17 cellular contexts compared by ENCODE assay signal in genomic region chr17:47721725-47722124, GRCh38. TPM values are rescaled to one million over a fixed set of nuclear protein-coding genes. Genes with fewer than 3 reads are reported as not detected.
A peak's percentile ranks its signal among the peaks of the same experiment; 100 is the strongest.
DNase-seq lines count a peak whose midpoint lies in the region; ATAC-seq and TF ChIP-seq lines count a peak whose summit lies in the region.
"Had no signal": no experiment of that assay in that cellular context is flagged by ENCODE, and none has a peak within 500 bp of the region (broad histone marks: within the 10 kb centered on the region; RNA-seq: fewer than 3 reads in every experiment).

No MANE protein-coding gene starts in this region.

- H3K36me3 ChIP-seq in PC-3 (ENCODE audit: low read depth, low read length) = no peaks in the 10 kb centered on the region
- H3K36me3 ChIP-seq in Karpas-422 (ENCODE audit: insufficient read depth, low read length) = no peaks in the 10 kb centered on the region
- H3K36me3 ChIP-seq: brain microvascular endothelial cell, esophagus muscularis mucosa, SJCRH30 had no signal

- intact Hi-C loops in activated naive CD4-positive, alpha-beta T cell treated with anti-CD3 and anti-CD28 coated beads for 36 hours (cut with micrococcal nuclease) = loop anchor here (1.0 to 10.0 kb wide), 6 partner anchors 12 to 517 kb away; partner anchors contain the start of genes KPNB1, MYL4 and TBX21
- intact Hi-C loops in PC-3 (cut with micrococcal nuclease) = no loop called here

- TF ChIP-seq CTCF in PC-3 (conservative IDR thresholded peaks at IDR 0.05; ENCODE audit: low read depth, low read length) = no peak

- H3K27me3 Mint-ChIP-seq in activated naive CD4-positive, alpha-beta T cell treated with anti-CD3 and anti-CD28 coated beads for 36 hours (ENCODE audit: low read depth) = no peaks in the 10 kb centered on the region
- no peaks in the 10 kb centered on the region for H3K27me3 Mint-ChIP-seq in central memory CD8-positive, alpha-beta T cell

- H4K20me1 ChIP-seq in PC-3 (ENCODE audit: low read length) = no peaks in the 10 kb centered on the region
- H4K20me1 ChIP-seq in Karpas-422 (ENCODE audit: insufficient read depth, low read depth, low read length) = no peaks in the 10 kb centered on the region

- H3K36me3 Mint-ChIP-seq in activated naive CD4-positive, alpha-beta T cell treated with anti-CD3 and anti-CD28 coated beads for 36 hours (ENCODE audit: low read depth) = no peaks in the 10 kb centered on the region
- H3K36me3 Mint-ChIP-seq in central memory CD8-positive, alpha-beta T cell (ENCODE audit: insufficient read depth) = no peaks in the 10 kb centered on the region
- H3K36me3 Mint-ChIP-seq: naive thymus-derived CD8-positive, alpha-beta T cell had no signal

- H3K4me1 Mint-ChIP-seq in activated naive CD4-positive, alpha-beta T cell treated with anti-CD3 and anti-CD28 coated beads for 36 hours (ENCODE audit: low read depth) = peaks cover 96% of the 10 kb centered on the region
- H3K4me1 Mint-ChIP-seq in central memory CD8-positive, alpha-beta T cell = peaks cover 79% of the 10 kb centered on the region

- BruUV-seq in PC-3 (replicated peaks; lab: Mats Ljungman, UMichigan) = no TSS peak

- H3K79me2 ChIP-seq in PC-3 (ENCODE audit: low read length) (no peaks in the 10 kb centered on the region), Karpas-422 (ENCODE audit: low read length) (no peaks in the 10 kb centered on the region)

- no peak for DNase-seq in activated naive CD4-positive, alpha-beta T cell treated with anti-CD3 and anti-CD28 coated beads for 36 hours
- DNase-seq in activated naive CD4-positive, alpha-beta T cell treated with anti-CD3 and anti-CD28 coated beads, Interleukin-2, amount 50 U/mL, for 16 hours = no peak
- no peak for DNase-seq in PC-3
- DNase-seq in central memory CD8-positive, alpha-beta T cell (ENCODE audit: low spot score in 2 of 2) = no peak
- DNase-seq in stimulated activated naive CD8-positive, alpha-beta T cell treated with anti-CD3 and anti-CD28 coated beads, Interleukin-15, Interleukin-2, amounts not matched to agents 100 U/mL and 50 U/mL, for 24 hours = peak; percentile 36
- no peak for DNase-seq in Karpas-422
- DNase-seq: brain microvascular endothelial cell, NCI-H146 had no signal

- peak overlapping the region; percentile 100 for H3K27ac Mint-ChIP-seq in activated naive CD4-positive, alpha-beta T cell treated with anti-CD3 and anti-CD28 coated beads for 36 hours
- H3K27ac Mint-ChIP-seq in central memory CD8-positive, alpha-beta T cell (ENCODE audit: low read depth) = peak overlapping the region; percentile 70

- H3K4me2 ChIP-seq in PC-3 (ENCODE audit: low read length) (peak overlapping the region; percentile 64), Karpas-422 (ENCODE audit: low read depth, low read length, poor library complexity, severe bottlenecking) (no peak overlapping the region)

- POLR2A ChIA-PET in PC-3 (lab: Charles Lee; ENCODE audit: unreplicated experiment) = no interaction called here

- peak overlapping the region; percentile 62 for H3K4me3 Mint-ChIP-seq in activated naive CD4-positive, alpha-beta T cell treated with anti-CD3 and anti-CD28 coated beads for 36 hours
- H3K4me3 Mint-ChIP-seq in central memory CD8-positive, alpha-beta T cell = peak overlapping the region; percentile 56

- H3K4me3 ChIP-seq in PC-3 (ENCODE audit: low read length) (no peak overlapping the region), Karpas-422 (ENCODE audit: low read length) (no peak overlapping the region)
- H3K4me3 ChIP-seq: esophagus muscularis mucosa, SJCRH30 had no signal

- no peaks in the 10 kb centered on the region for H3F3A ChIP-seq in PC-3 (ENCODE audit: low read length, unreplicated experiment)

- H3K9ac ChIP-seq in PC-3 (ENCODE audit: low read length) (no peak overlapping the region), Karpas-422 (ENCODE audit: low read length) (no peak overlapping the region)

- H3K9me3 ChIP-seq in PC-3 (ENCODE audit: low read length) (no peaks in the 10 kb centered on the region), Karpas-422 (ENCODE audit: low read length) (no peaks in the 10 kb centered on the region)
- H3K9me3 ChIP-seq: esophagus muscularis mucosa, SJCRH30 had no signal

- CTCF ChIA-PET in activated naive CD4-positive, alpha-beta T cell treated with anti-CD3 and anti-CD28 coated beads for 36 hours (lab: Charles Lee) = interaction anchor here (2.9 to 8.1 kb wide), 2 partner anchors 10 to 24 kb away, joined by 16 to 44 read pairs; partner anchors contain the start of gene TBX21
- CTCF ChIA-PET in PC-3 (lab: Charles Lee) = no interaction called here

- H2AFZ ChIP-seq in PC-3 (ENCODE audit: low read length) = no peak overlapping the region; the same call in 1 of the 2 replicates
- no peak overlapping the region for H2AFZ ChIP-seq in Karpas-422 (ENCODE audit: low read length)

- no peaks in the 10 kb centered on the region for H3K9me3 Mint-ChIP-seq in activated naive CD4-positive, alpha-beta T cell treated with anti-CD3 and anti-CD28 coated beads for 36 hours
- no peaks in the 10 kb centered on the region for H3K9me3 Mint-ChIP-seq in central memory CD8-positive, alpha-beta T cell
- H3K9me3 Mint-ChIP-seq: naive thymus-derived CD8-positive, alpha-beta T cell had no signal

- H3K27ac ChIP-seq in PC-3 (ENCODE audit: low read length) (no peak overlapping the region), Karpas-422 (ENCODE audit: low read length) (no peak overlapping the region)
- H3K27ac ChIP-seq: brain microvascular endothelial cell, esophagus muscularis mucosa, SJCRH30 had no signal

- no peak for ATAC-seq in PC-3
- ATAC-seq in central memory CD8-positive, alpha-beta T cell (replicated peaks; ENCODE audit: extremely low read depth, poor library complexity, severe bottlenecking) = no peak
- ATAC-seq in stimulated activated naive CD8-positive, alpha-beta T cell treated with anti-CD3 and anti-CD28 coated beads, Interleukin-15, Interleukin-2, amounts not matched to agents 100 U/mL and 50 U/mL, for 24 hours = no peak
- no peak for ATAC-seq in HG03159 (IDR thresholded peaks at IDR 0.05; ENCODE audit: unreplicated experiment)
- ATAC-seq in GM18868 (IDR thresholded peaks at IDR 0.05; ENCODE audit: unreplicated experiment) = no peak

- no peaks in the 10 kb centered on the region for H3K9me2 ChIP-seq in PC-3 (replicated peaks; ENCODE audit: low read length)
- no peaks in the 10 kb centered on the region for H3K9me2 ChIP-seq in Karpas-422 (replicated peaks; ENCODE audit: insufficient read depth, low read length)

- H3K27me3 ChIP-seq in PC-3 (ENCODE audit: low read length) = no peaks in the 10 kb centered on the region
- no peaks in the 10 kb centered on the region for H3K27me3 ChIP-seq in Karpas-422 (ENCODE audit: low read length)

- H3K4me1 ChIP-seq in PC-3 (ENCODE audit: insufficient read depth, low read length) (peaks cover 42% of the 10 kb centered on the region), Karpas-422 (ENCODE audit: low read length) (peaks cover 4% of the 10 kb centered on the region; the same call in 1 of the 2 replicates)

RNA-seq across cellular contexts. Expression of gene TBX21, which starts 11.3 kb away (rescaled TPM):
- 10 to 100 TPM; 50.6 to 52.3 TPM for total RNA-seq in activated naive CD4-positive, alpha-beta T cell treated with anti-CD3 and anti-CD28 coated beads for 36 hours
- total RNA-seq in PC-3 (2014; rRNA removed) = not detected in 2 replicates
- not detected in 2 replicates for total RNA-seq in Karpas-422 (2014; rRNA removed; shearing (Covaris generic); ENCODE audit: low replicate concordance)
- total RNA-seq: Calu3, dermis blood vessel endothelial cell, G401, mammary epithelial cell, SJCRH30 had no signal

RNA-seq across cellular contexts. Expression of gene TBKBP1, which starts 27.8 kb away (rescaled TPM):
- total RNA-seq in activated naive CD4-positive, alpha-beta T cell treated with anti-CD3 and anti-CD28 coated beads for 36 hours = 10 to 100 TPM; 19.5 to 19.7 TPM
- total RNA-seq in PC-3 (2014; rRNA removed) = 9.0 and 12.8 TPM in 2 replicates
- total RNA-seq in Karpas-422 (2014; rRNA removed; shearing (Covaris generic); ENCODE audit: low replicate concordance) = 0.25 and 0.56 TPM in 2 replicates

Comparison
In these comparisons a context has a peak if more than half of its experiments do, and no peak if none do; other contexts are left out.
1. RNA of gene TBX21, which starts 11.3 kb away (total RNA-seq): 50.6 to 52.3 TPM in activated naive CD4-positive, alpha-beta T cell treated with anti-CD3 and anti-CD28 coated beads for 36 hours; not detected in PC-3 and not detected in Karpas-422; every median in the first group is over 10 times any median in the second.